22 cellular contexts compared by ENCODE assay signal in genomic region chr3:169835533-169835932, GRCh38. TPM values are rescaled to one million over a fixed set of nuclear protein-coding genes. Genes with fewer than 3 reads are reported as not detected.
DNase-seq lines count a peak whose midpoint lies in the region; ATAC-seq and TF ChIP-seq lines count a peak whose summit lies in the region.
"Had no signal": no experiment of that assay in that cellular context is flagged by ENCODE, and none has a peak within 500 bp of the region (broad histone marks: within the 10 kb centered on the region; RNA-seq: fewer than 3 reads in every experiment).

No MANE protein-coding gene starts in this region.

- H3K4me1 ChIP-seq in OCI-LY1 (ENCODE audit: insufficient read depth, low read length, severe bottlenecking), result peaks cover 16% of the 10 kb centered on the region
- peaks cover 5% of the 10 kb centered on the region for H3K4me1 ChIP-seq in osteoblast (ENCODE audit: insufficient read depth, low read length)
- H3K4me1 ChIP-seq: adrenal gland, left ventricle myocardium inferior, SJCRH30 had no signal

- H3K27me3 ChIP-seq in OCI-LY1 (ENCODE audit: insufficient read depth, low read length) (no peaks in the 10 kb centered on the region), osteoblast (ENCODE audit: insufficient read depth, low read length) (no peaks in the 10 kb centered on the region)
- H3K27me3 ChIP-seq: adrenal gland, SJCRH30 had no signal

- peak overlapping the region; percentile 65; the same call in 1 of the 2 replicates for H2AFZ ChIP-seq in OCI-LY1 (ENCODE audit: low read length)
- peak overlapping the region; percentile 34 for H2AFZ ChIP-seq in osteoblast (ENCODE audit: low read length)

- CTCF ChIA-PET in activated CD4-positive, alpha-beta T cell treated with anti-CD3 and anti-CD28 coated beads, Interleukin-2, amount 10 ng/mL, durations not matched to agents 7 days and 5 days (lab: Charles Lee), result interaction anchor here (1.5 kb wide), 1 partner anchor 75 kb away, joined by 3 read pairs; no protein-coding TSS in a partner anchor

- peak overlapping the region; percentile 64 for H3K27ac ChIP-seq in OCI-LY1 (ENCODE audit: low read depth, low read length, poor library complexity, severe bottlenecking)
- H3K27ac ChIP-seq in osteoblast (ENCODE audit: low read depth, low read length), result no peak overlapping the region
- H3K27ac ChIP-seq: adrenal gland, left ventricle myocardium inferior, SJCRH30 had no signal

- H3K27me3 Mint-ChIP-seq in activated CD4-positive, alpha-beta T cell treated with anti-CD3 and anti-CD28 coated beads, Interleukin-2, amount 10 ng/mL, durations not matched to agents 7 days and 5 days, result peaks cover 5% of the 10 kb centered on the region

- no peaks in the 10 kb centered on the region for H3K9me2 ChIP-seq in OCI-LY1 (ENCODE audit: low read depth, low read length)

- TF ChIP-seq CTCF in OCI-LY1 (IDR thresholded peaks at IDR 0.05; ENCODE audit: low read length), result no peak
- TF ChIP-seq CTCF in osteoblast (IDR thresholded peaks at IDR 0.05; ENCODE audit: extremely low read depth, low read depth, low read length), result no peak

- H3K4me3 ChIP-seq in OCI-LY1 (ENCODE audit: low read depth, low read length, poor library complexity, severe bottlenecking), result no peak overlapping the region
- H3K4me3 ChIP-seq in osteoblast (ENCODE audit: insufficient read depth, low read length), result no peak overlapping the region
- H3K4me3 ChIP-seq: adrenal gland, left ventricle myocardium inferior, SJCRH30 had no signal

- H3K9me3 ChIP-seq in OCI-LY1 (ENCODE audit: low read length) (no peaks in the 10 kb centered on the region), osteoblast (ENCODE audit: low read depth, low read length) (no peaks in the 10 kb centered on the region)
- H3K9me3 ChIP-seq: adrenal gland, left ventricle myocardium inferior, SJCRH30 had no signal

- no peaks in the 10 kb centered on the region for H3F3A ChIP-seq in OCI-LY1 (ENCODE audit: insufficient read depth, low read length)

- H3K79me2 ChIP-seq in OCI-LY1 (ENCODE audit: insufficient read depth, low read length), result no peaks in the 10 kb centered on the region
- no peaks in the 10 kb centered on the region for H3K79me2 ChIP-seq in osteoblast (ENCODE audit: insufficient read depth, low read length)

- H3K36me3 Mint-ChIP-seq in activated CD4-positive, alpha-beta T cell treated with anti-CD3 and anti-CD28 coated beads, Interleukin-2, amount 10 ng/mL, durations not matched to agents 7 days and 5 days (ENCODE audit: low read depth), result no peaks in the 10 kb centered on the region

- H4K20me1 ChIP-seq in OCI-LY1 (ENCODE audit: insufficient read depth, low read length) (no peaks in the 10 kb centered on the region), osteoblast (ENCODE audit: insufficient read depth, low read length) (no peaks in the 10 kb centered on the region)

- peak; percentile 5 for ATAC-seq in GM18909 (IDR thresholded peaks at IDR 0.05; ENCODE audit: poor library complexity, unreplicated experiment)
- peak; percentile 10 for ATAC-seq in HG02798 (IDR thresholded peaks at IDR 0.05; ENCODE audit: poor library complexity, unreplicated experiment)
- ATAC-seq: esophagus mucosa had no signal

- H3K9ac ChIP-seq in OCI-LY1 (ENCODE audit: low read length), result no peak overlapping the region

- H3K36me3 ChIP-seq in OCI-LY1 (ENCODE audit: insufficient read depth, low read length) (no peaks in the 10 kb centered on the region), osteoblast (ENCODE audit: insufficient read depth, low read length) (no peaks in the 10 kb centered on the region)
- H3K36me3 ChIP-seq: adrenal gland, left ventricle myocardium inferior, SJCRH30 had no signal

- POLR2A ChIA-PET in activated CD4-positive, alpha-beta T cell treated with anti-CD3 and anti-CD28 coated beads, Interleukin-2, amount 10 ng/mL, durations not matched to agents 7 days and 5 days (lab: Charles Lee), result no interaction called here

- no peaks in the 10 kb centered on the region for H3K4me1 Mint-ChIP-seq in activated CD4-positive, alpha-beta T cell treated with anti-CD3 and anti-CD28 coated beads, Interleukin-2, amount 10 ng/mL, durations not matched to agents 7 days and 5 days

- H3K4me2 ChIP-seq in OCI-LY1 (ENCODE audit: low read length) (no peak overlapping the region), osteoblast (ENCODE audit: insufficient read depth, low read length) (no peak overlapping the region)

- DNase-seq in osteoblast (ENCODE audit: insufficient read length, low spot score, missing footprints) (no peak), nucleus accumbens (lab: John Stamatoyannopoulos, UW) (no peak)
- no peak for DNase-seq in activated CD8-positive, alpha-beta memory T cell treated with anti-CD3 and anti-CD28 coated beads for 24 hours
- DNase-seq in stimulated activated CD4-positive, alpha-beta T cell treated with anti-CD3 and anti-CD28 coated beads, Interleukin-1b, Interleukin-23, amount 100 ng/mL, for 48 hours, result no peak
- no peak for DNase-seq in activated CD4-positive, alpha-beta T cell treated with anti-CD3 and anti-CD28 coated beads, Interleukin-2, amount 10 ng/mL, durations not matched to agents 7 days and 5 days
- DNase-seq: adrenal gland, DMS79, glutamatergic neuron, KG1, left ventricle myocardium inferior, NCI-H1092 treated with DMSO at 0.1 percent for 48 hours, NCI-H2081, NCI-H510A treated with DMSO at 0.1 percent for 48 hours, right cardiac atrium, SJCRH30 had no signal

- no peak overlapping the region for H3K27ac Mint-ChIP-seq in activated CD4-positive, alpha-beta T cell treated with anti-CD3 and anti-CD28 coated beads, Interleukin-2, amount 10 ng/mL, durations not matched to agents 7 days and 5 days
- H3K27ac Mint-ChIP-seq: stimulated activated naive CD8-positive, alpha-beta T cell treated with anti-CD3 and anti-CD28 coated beads, Interleukin-15, Interleukin-2, amounts not matched to agents 100 ng/mL and 50 ng/mL, for 24 hours; T-helper 2 cell treated with Interferon-gamma antibody and Interleukin-4, amounts not matched to agents 5 μg/mL and 100 μg/mL, for 36 hours had no signal

- no peak overlapping the region for H3K4me3 Mint-ChIP-seq in activated CD4-positive, alpha-beta T cell treated with anti-CD3 and anti-CD28 coated beads, Interleukin-2, amount 10 ng/mL, durations not matched to agents 7 days and 5 days
- H3K4me3 Mint-ChIP-seq: stimulated activated naive CD8-positive, alpha-beta T cell treated with anti-CD3 and anti-CD28 coated beads, Interleukin-15, Interleukin-2, amounts not matched to agents 100 ng/mL and 50 ng/mL, for 24 hours; T-helper 2 cell treated with Interferon-gamma antibody and Interleukin-4, amounts not matched to agents 5 μg/mL and 100 μg/mL, for 36 hours had no signal

- no peaks in the 10 kb centered on the region for H3K9me3 Mint-ChIP-seq in activated CD4-positive, alpha-beta T cell treated with anti-CD3 and anti-CD28 coated beads, Interleukin-2, amount 10 ng/mL, durations not matched to agents 7 days and 5 days
- H3K9me3 Mint-ChIP-seq: stimulated activated naive CD8-positive, alpha-beta T cell treated with anti-CD3 and anti-CD28 coated beads, Interleukin-15, Interleukin-2, amounts not matched to agents 100 ng/mL and 50 ng/mL, for 24 hours; T-helper 2 cell treated with Interferon-gamma antibody and Interleukin-4, amounts not matched to agents 5 μg/mL and 100 μg/mL, for 36 hours had no signal

RNA-seq across cellular contexts. Expression of gene LRRC34, which starts 22.8 kb away (rescaled TPM):
- total RNA-seq in osteoblast, result 2.2 and 2.4 TPM in 2 replicates
- total RNA-seq in activated CD4-positive, alpha-beta T cell treated with anti-CD3 and anti-CD28 coated beads, Interleukin-2, amount 10 ng/mL, durations not matched to agents 7 days and 5 days, result 1 to 10 TPM; 3.4 to 4.7 TPM

RNA-seq across cellular contexts. Expression of gene LRRIQ4, which starts 22.9 kb away (rescaled TPM):
- total RNA-seq in osteoblast, result under 0.01 and 0.29 TPM in 2 replicates
- not detected for total RNA-seq in activated CD4-positive, alpha-beta T cell treated with anti-CD3 and anti-CD28 coated beads, Interleukin-2, amount 10 ng/mL, durations not matched to agents 7 days and 5 days
- total RNA-seq: esophagus mucosa, left ventricle myocardium inferior, right cardiac atrium, ureter had no signal

RNA-seq across cellular contexts. Expression of gene LRRC31, which starts 34.2 kb away (rescaled TPM):
- total RNA-seq in osteoblast, result not detected in 2 replicates
- not detected for total RNA-seq in activated CD4-positive, alpha-beta T cell treated with anti-CD3 and anti-CD28 coated beads, Interleukin-2, amount 10 ng/mL, durations not matched to agents 7 days and 5 days
- total RNA-seq: adrenal gland, esophagus mucosa, left ventricle myocardium inferior, right cardiac atrium, SJCRH30 had no signal
